8 cellular contexts compared by ENCODE assay signal in the genomic region with DNA sequence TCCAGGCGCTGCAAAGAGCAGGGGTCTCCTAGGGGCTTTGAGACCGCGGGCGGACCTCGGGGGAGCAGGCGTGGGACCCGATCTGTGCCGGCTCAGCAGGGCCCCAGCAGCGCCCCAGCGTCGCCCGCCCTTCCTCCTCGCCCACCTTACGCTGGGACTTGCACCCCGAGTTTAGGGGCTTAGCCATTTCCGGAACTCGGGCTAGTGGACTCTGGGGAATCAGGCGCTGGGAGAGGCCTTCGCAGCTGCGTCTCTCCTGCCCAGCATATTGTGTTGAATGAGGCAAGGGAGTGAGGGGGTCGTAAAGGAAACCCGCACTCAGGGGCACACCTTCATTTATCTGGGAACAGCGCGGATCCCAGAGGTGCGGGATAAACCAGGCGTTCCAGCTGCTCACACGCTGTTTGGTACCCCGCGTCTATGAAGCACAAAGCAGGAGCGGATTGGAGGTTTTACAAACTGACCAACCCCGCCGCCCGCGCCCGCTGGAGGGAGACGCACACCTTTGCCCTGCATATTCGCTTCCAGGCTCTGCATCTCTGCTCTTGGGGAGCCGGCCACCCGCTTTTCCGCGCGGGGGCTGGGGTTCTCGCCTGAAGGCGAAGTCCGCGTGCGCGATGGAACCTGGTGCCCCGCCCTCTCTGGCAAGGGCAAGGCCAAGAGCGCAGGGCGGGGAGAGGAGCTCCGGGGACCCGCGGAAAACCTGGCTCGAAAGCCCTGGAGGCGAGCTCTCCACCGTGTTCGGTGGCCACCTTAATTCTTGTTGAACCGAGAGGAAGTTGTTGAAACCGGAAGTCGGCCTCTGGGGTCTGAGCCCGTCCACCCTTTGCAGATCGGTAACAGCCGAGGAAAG. TPM values are rescaled to one million over a fixed set of nuclear protein-coding genes. Genes with fewer than 3 reads are reported as not detected.
DNase-seq lines count a peak whose midpoint lies in the region; ATAC-seq, FAIRE-seq and TF ChIP-seq lines count a peak whose summit lies in the region.

No MANE protein-coding gene starts in this region.

- TF ChIP-seq POLR2A in A549 (IDR thresholded peaks at IDR 0.05; ENCODE audit: low read length) (no peak), K562 (conservative IDR thresholded peaks at IDR 0.05) (no peak)

- CTCF ChIA-PET in A549 (lab: Yijun Ruan, JAX) = interaction anchor here (0.9 to 3.5 kb wide), 7 partner anchors 9 to 219 kb away, joined by 3 to 22 read pairs (median 4); no protein-coding TSS in a partner anchor
- CTCF ChIA-PET in K562 (lab: Yijun Ruan, JAX; ENCODE audit: low intra/inter-chr PET ratio) = no interaction called here
- CTCF ChIA-PET in OCI-LY7 (lab: Charles Lee; ENCODE audit: unreplicated experiment) = no interaction called here

- no peaks in the 10 kb centered on the region for H3K9me2 ChIP-seq in OCI-LY7 (ENCODE audit: insufficient read depth, low read length)

- no peaks in the 10 kb centered on the region for H3K9me3 Mint-ChIP-seq in mesothelial cell of epicardium

- peak overlapping the region; percentile 65 for H3K4me3 Mint-ChIP-seq in mesothelial cell of epicardium

- H3K4me2 ChIP-seq in A549 = peak overlapping the region; percentile 99
- H3K4me2 ChIP-seq in K562 (ENCODE audit: insufficient read depth, low read length) = no peak overlapping the region
- no peak overlapping the region for H3K4me2 ChIP-seq in OCI-LY7 (ENCODE audit: low read length)

- DNase-seq in A549 (ENCODE audit: low read depth in 1 of 2, low spot score in 1 of 2) (peak in 1 of 2 experiments; percentile 39), K562 (ENCODE audit: extremely low read depth in 1 of 4, low spot score in 3 of 4) (peak in 1 of 4 experiments; percentile 31), mesothelial cell of epicardium (ENCODE audit: low spot score in 2 of 2, unreplicated experiment in 2 of 2) (no peak), HTR-8/SVneo (ENCODE audit: insufficient read length, low spot score) (no peak), OCI-LY7 (ENCODE audit: low spot score) (no peak)

- TF ChIP-seq EP300 in A549 (IDR thresholded peaks at IDR 0.05) = no peak
- no peak for TF ChIP-seq EP300 in K562 (IDR thresholded peaks at IDR 0.05; ENCODE audit: low read length)

- TF ChIP-seq RAD21 in A549 (conservative IDR thresholded peaks at IDR 0.05 in 1 of 2, IDR thresholded peaks at IDR 0.05 in 1 of 2) = no peak
- TF ChIP-seq RAD21 in K562 (CRISPR knock-in tag; conservative IDR thresholded peaks at IDR 0.05 in 1 of 2, IDR thresholded peaks at IDR 0.05 in 1 of 2) = no peak

- peak overlapping the region; percentile 54 for H3K4me3 ChIP-seq in A549
- H3K4me3 ChIP-seq in HUES6 (ENCODE audit: low read depth, low read length) = peak overlapping the region; percentile 49
- H3K4me3 ChIP-seq in K562 = no peak overlapping the region
- no peak overlapping the region for H3K4me3 ChIP-seq in OCI-LY7 (ENCODE audit: low read depth, low read length, poor library complexity, severe bottlenecking)

- H3K27me3 Mint-ChIP-seq in mesothelial cell of epicardium (ENCODE audit: low read depth) = peaks cover 100% of the 10 kb centered on the region

- 0 out of 2 replicates have a peak, but pooled peaks cover 3% of the 10 kb centered on the region for H4K20me1 ChIP-seq in K562 (replicated peaks; ENCODE audit: control insufficient read depth, insufficient read depth, low read length)
- H4K20me1 ChIP-seq in OCI-LY7 (ENCODE audit: insufficient read depth, low read length) = no peaks in the 10 kb centered on the region

- 21% methylated on average over 45 of the region's 64 CpGs for WGBS in A549 (ENCODE audit: missing lambda C conversion rate)
- WGBS in K562 (ENCODE audit: insufficient coverage, low coverage, missing lambda C conversion rate) = 53% methylated on average over 42 of the region's 64 CpGs

- peaks cover 14% of the 10 kb centered on the region for H3K4me1 Mint-ChIP-seq in mesothelial cell of epicardium

- H2AFZ ChIP-seq in K562 (ENCODE audit: low read depth, low read length) (peak overlapping the region; percentile 19; the same call in 1 of the 2 replicates), OCI-LY7 (ENCODE audit: low read length) (no peak overlapping the region)

- in situ Hi-C loops in K562 (cut with MboI) = no loop called here

- peaks cover 100% of the 10 kb centered on the region for H3K27me3 ChIP-seq in HUES6 (ENCODE audit: control insufficient read depth, insufficient read depth, low read length)
- H3K27me3 ChIP-seq in K562 (ENCODE audit: control insufficient read depth in 2 of 2, insufficient read depth in 2 of 2, low read length in 2 of 2) = peaks cover 29 to 81% of the 10 kb centered on the region in 2 experiments

- no peaks in the 10 kb centered on the region for H3K9me3 ChIP-seq in A549
- H3K9me3 ChIP-seq in HUES6 (ENCODE audit: control insufficient read depth, insufficient read depth, low read depth, low read length) = no peaks in the 10 kb centered on the region
- no peaks in the 10 kb centered on the region for H3K9me3 ChIP-seq in K562 (replicated peaks; ENCODE audit: control insufficient read depth, insufficient read depth, low read depth, low read length)
- H3K9me3 ChIP-seq in OCI-LY7 (ENCODE audit: low read length) = no peaks in the 10 kb centered on the region

- TF ChIP-seq CTCF in A549 (IDR thresholded peaks at IDR 0.05) (0 out of 3 replicates have a peak, but pooled peaks have one; percentile 4), K562 (IDR thresholded peaks at IDR 0.05 in 2 of 3, conservative IDR thresholded peaks at IDR 0.05 in 1 of 3; ENCODE audit: insufficient read depth in 2 of 3, low read depth in 1 of 3, low read length in 3 of 3) (no peak), mesothelial cell of epicardium (IDR thresholded peaks at IDR 0.05; ENCODE audit: unreplicated experiment) (no peak), OCI-LY7 (conservative IDR thresholded peaks at IDR 0.05; ENCODE audit: low read length) (no peak)

- FAIRE-seq in A549 (lab: Jason Lieb, UNC) = no peak
- no peak for FAIRE-seq in K562 (lab: Jason Lieb, UNC)
- FAIRE-seq in HTR-8/SVneo (lab: Jason Lieb, UNC) = no peak

- intact Hi-C loops in K562 (cut with micrococcal nuclease) = no loop called here
- intact Hi-C loops in OCI-LY7 (cut with micrococcal nuclease; ENCODE audit: unreplicated experiment) = no loop called here

- H3K79me2 ChIP-seq in K562 (ENCODE audit: control insufficient read depth, insufficient read depth, low read length) (no peaks in the 10 kb centered on the region), OCI-LY7 (ENCODE audit: insufficient read depth, low read depth, low read length) (no peaks in the 10 kb centered on the region)

- H3K9me1 ChIP-seq in K562 (ENCODE audit: control insufficient read depth, insufficient read depth, low read length) = no peaks in the 10 kb centered on the region

- no peak overlapping the region for H3K27ac Mint-ChIP-seq in mesothelial cell of epicardium

- H3K36me3 ChIP-seq in HUES6 (ENCODE audit: control insufficient read depth, insufficient read depth, low read length) (no peaks in the 10 kb centered on the region), K562 (ENCODE audit: control insufficient read depth, insufficient read depth, low read length) (no peaks in the 10 kb centered on the region), OCI-LY7 (ENCODE audit: insufficient read depth, low read length) (no peaks in the 10 kb centered on the region)

- H3K36me3 Mint-ChIP-seq in mesothelial cell of epicardium = no peaks in the 10 kb centered on the region

- peak overlapping the region; percentile 77 to 94 for H3K27ac ChIP-seq in A549
- no peak overlapping the region for H3K27ac ChIP-seq in HUES6 (ENCODE audit: low read depth, low read length)
- no peak overlapping the region for H3K27ac ChIP-seq in K562 (ENCODE audit: extremely low read depth, low read depth, low read length)
- H3K27ac ChIP-seq in OCI-LY7 (ENCODE audit: low read depth, low read length, poor library complexity, severe bottlenecking) = no peak overlapping the region

- H3K9ac ChIP-seq in HUES6 (ENCODE audit: low read length) = no peak overlapping the region
- H3K9ac ChIP-seq in K562 (ENCODE audit: insufficient read depth in 1 of 2, low read depth in 2 of 2, low read length in 2 of 2) = no peak overlapping the region

- BruUV-seq in K562 (replicated peaks; lab: Mats Ljungman, UMichigan) (no TSS peak), OCI-LY7 (replicated peaks; lab: Mats Ljungman, UMichigan) (no TSS peak)

- ATAC-seq in A549 = peak; percentile 49 to 68
- no peak for ATAC-seq in K562
- ATAC-seq in HG03342 (IDR thresholded peaks at IDR 0.05; ENCODE audit: unreplicated experiment) = no peak
- no peak for ATAC-seq in GM21447 (IDR thresholded peaks at IDR 0.05; ENCODE audit: unreplicated experiment)

- POLR2A ChIA-PET in A549 (lab: Yijun Ruan, JAX) (interaction anchor here (0.6 to 2.1 kb wide), 3 partner anchors 9 to 31 kb away, joined by 3 to 8 read pairs (median 3); no protein-coding TSS in a partner anchor), K562 (lab: Yijun Ruan, JAX) (no interaction called here), OCI-LY7 (lab: Charles Lee) (no interaction called here)

- H3K4me1 ChIP-seq in A549 = peaks cover 16% of the 10 kb centered on the region; the same call in 2 of the 3 replicates
- H3K4me1 ChIP-seq in HUES6 (ENCODE audit: control insufficient read depth, insufficient read depth, low read length) = peaks cover 30% of the 10 kb centered on the region
- peaks cover 8 to 31% of the 10 kb centered on the region in 2 experiments; a peak in 4 of 5 replicates for H3K4me1 ChIP-seq in K562 (replicated peaks in 1 of 2; ENCODE audit: control insufficient read depth in 2 of 2, insufficient read depth in 2 of 2, low read length in 2 of 2)
- H3K4me1 ChIP-seq in OCI-LY7 (ENCODE audit: insufficient read depth, low read length, poor library complexity, severe bottlenecking) = no peaks in the 10 kb centered on the region

RNA-seq across cellular contexts. Expression of gene ALX4, which starts 6.7 kb away (rescaled TPM):
- polyA plus RNA-seq in A549 (2011; rRNA removed) (1.00 and 1.4 TPM in 2 replicates), A549 (2017; fragmentation: RNase III; extraction: RNeasy Plus Mini Kit Qiagen cat#74134 plus additional on column Dnase treatment) (5.6 to 6.4 TPM (median 5.7 TPM) in 3 replicates), K562 (2011; rRNA removed) (0.14 and 0.81 TPM in 2 replicates), K562 (2014; fragmentation: Illumina TruSeq; extraction: Trizol) (0.64 and 0.78 TPM in 2 replicates), K562 (2014; fragmentation: Nextera tagmentation; extraction: Ambion mirVana) (under 1 TPM; 0.07 to 0.13 TPM), K562 (2014; rRNA removed) (0.23 and 0.51 TPM in 2 replicates)
- 0.69 and 1.1 TPM in 2 replicates for polyA plus RNA-seq in A549 (2012; cell fraction: cytosol; rRNA removed)
- 1.8 TPM in 2 replicates for polyA plus RNA-seq in A549 (2012; cell fraction: nucleus; rRNA removed)
- 1.8 TPM in 2 replicates for polyA minus RNA-seq in A549 (2011; rRNA and poly(A)+ RNA removed)
- total RNA-seq in K562 (2011; cell fraction: chromatin; rRNA removed; ENCODE audit: low replicate concordance) = 0.11 and 0.35 TPM in 2 replicates
- 0.13 and 0.33 TPM in 2 replicates for total RNA-seq in K562 (2011; cell fraction: nucleolus; rRNA removed)
- total RNA-seq in K562 (2011; cell fraction: nucleoplasm; rRNA removed) = 0.15 and 0.31 TPM in 2 replicates
- total RNA-seq in K562 (2014; rRNA removed) (0.65 and 1.0 TPM in 2 replicates), K562 (2014; rRNA removed; fragmentation: Illumina TruSeq; extraction: Trizol) (0.22 and 0.33 TPM in 2 replicates), K562 (2015; rRNA removed; fragmentation: Illumina TruSeq; extraction: Trizol) (0.60 and 0.62 TPM in 2 replicates), K562 (2021) (1.1 and 1.2 TPM in 2 replicates), mesothelial cell of epicardium (5.5 to 6.4 TPM (median 5.5 TPM) in 3 replicates), OCI-LY7 (2022) (not detected in 2 replicates)
- 0.30 and 0.59 TPM in 2 replicates for polyA plus RNA-seq in K562 (2011; cell fraction: cytosol; rRNA removed)
- 0.44 and 0.91 TPM in 2 replicates for polyA plus RNA-seq in K562 (2011; cell fraction: nucleus; rRNA removed)
- polyA plus RNA-seq in K562 (2012) = 0.89 and 1.6 TPM in 2 replicates
- polyA minus RNA-seq in K562 (2011; rRNA and poly(A)+ RNA removed) = 0.21 and 0.99 TPM in 2 replicates
- 0.48 and 1.8 TPM in 2 replicates for polyA minus RNA-seq in K562 (2011; cell fraction: cytosol; rRNA and poly(A)+ RNA removed)
- 0.40 and 1.4 TPM in 2 replicates for polyA minus RNA-seq in K562 (2011; cell fraction: nucleus; rRNA and poly(A)+ RNA removed)
- not detected in 2 replicates for total RNA-seq in OCI-LY7 (2014; rRNA removed; shearing (Covaris generic))

Comparison
In these comparisons a context has a peak if more than half of its experiments do, and no peak if none do; other contexts are left out.
1. ATAC-seq: peak in A549 (2 of 2); none in K562 (single experiment), HG03342 (single experiment) and GM21447 (single experiment).
2. H3K27ac ChIP-seq: peak in A549 (2 of 2); none in HUES6 (single experiment), K562 (single experiment) and OCI-LY7 (single experiment).
3. H3K4me3 ChIP-seq: peak in A549 (single experiment) and HUES6 (single experiment); none in K562 (single experiment) and OCI-LY7 (single experiment).
4. Of the 35 proteins assayed by ChIP-seq in both K562 and A549: peak only in K562: none; only in A549: CTCF and MAX; in both: none; in neither: 33.